In genomic region chr1:228280106-228280901, GRCh38 we compare ENCODE assay signal across 29 cellular contexts.
DNase-seq lines count a peak whose midpoint lies in the region; ATAC-seq, FAIRE-seq and TF ChIP-seq lines count a peak whose summit lies in the region.
"Had no signal": no experiment of that assay in that cellular context is flagged by ENCODE, and none has a peak within 500 bp of the region (broad histone marks: within the 10 kb centered on the region; RNA-seq: fewer than 3 reads in every experiment).

No MANE protein-coding gene starts in this region.

- H3K4me2 ChIP-seq in HepG2 (ENCODE audit: low read depth, low read length) = no peak overlapping the region
- H3K4me2 ChIP-seq in mammary epithelial cell (ENCODE audit: insufficient read depth, low read depth, low read length) = no peak overlapping the region
- H3K4me2 ChIP-seq: GM23338 had no signal

- no peak overlapping the region for H3K4me3 ChIP-seq in HepG2 (replicated peaks in 1 of 3; ENCODE audit: insufficient read depth in 1 of 3, low read depth in 2 of 3, low read length in 3 of 3)
- no peak overlapping the region for H3K4me3 ChIP-seq in spleen
- no peak overlapping the region for H3K4me3 ChIP-seq in mammary epithelial cell (replicated peaks in 1 of 3; ENCODE audit: insufficient read depth in 1 of 3, low read depth in 2 of 3, low read length in 3 of 3)
- H3K4me3 ChIP-seq: GM23338, MG63, sigmoid colon, SK-N-MC, thyroid gland had no signal

- no peak overlapping the region for H3K4me3 Mint-ChIP-seq in activated B cell treated with CpG ODN at 0.5 μM for 24 hours
- H3K4me3 Mint-ChIP-seq: activated CD4-positive, alpha-beta T cell treated with anti-CD3 and anti-CD28 coated beads, Interleukin-2, amount 10 ng/mL, durations not matched to agents 24 days and 14 days; activated naive CD8-positive, alpha-beta T cell treated with anti-CD3 and anti-CD28 coated beads, Interleukin-2, amount 10 ng/mL, durations not matched to agents 7 days and 5 days; CD4-positive, alpha-beta memory T cell; GM23338; T-helper 1 cell treated with Interleukin-12 subunit alpha and Interleukin-12 subunit beta and Interleukin-4 antibody, amounts not matched to agents 30 μg/mL and 1 μg/mL, for 36 hours had no signal

- H3K4me1 Mint-ChIP-seq in activated B cell treated with CpG ODN at 0.5 μM for 24 hours = peaks cover 3% of the 10 kb centered on the region
- H3K4me1 Mint-ChIP-seq: activated CD4-positive, alpha-beta T cell treated with anti-CD3 and anti-CD28 coated beads, Interleukin-2, amount 10 ng/mL, durations not matched to agents 24 days and 14 days; CD4-positive, alpha-beta memory T cell; GM23338 had no signal

- DNase-seq in activated CD8-positive, alpha-beta memory T cell treated with anti-CD3 and anti-CD28 coated beads for 24 hours = peak; percentile 50
- DNase-seq in activated CD8-positive, alpha-beta memory T cell treated with anti-CD3 and anti-CD28 coated beads, Interleukin-2, amount 50 U/mL, for 4 hours = no peak
- DNase-seq in activated B cell treated with CpG ODN at 0.5 μM for 24 hours = peak; percentile 12
- no peak for DNase-seq in HepG2 (ENCODE audit: low spot score)
- peak; percentile 75 for DNase-seq in spleen
- DNase-seq in NOMO-1 treated with dmso at 0.1 percent for 144 hours (lab: John Stamatoyannopoulos, UW; ENCODE audit: unreplicated experiment) = no peak
- DNase-seq in mammary epithelial cell = no peak
- DNase-seq: 8988T; activated CD4-positive, alpha-beta T cell treated with anti-CD3 and anti-CD28 coated beads, Interleukin-2, amount 10 ng/mL, durations not matched to agents 24 days and 14 days; activated naive CD8-positive, alpha-beta T cell treated with anti-CD3 and anti-CD28 coated beads, Interleukin-2, amount 10 ng/mL, durations not matched to agents 7 days and 5 days; CD4-positive, alpha-beta memory T cell; cerebellar nuclear complex; DMS153; KBM-7; MG63; midbrain; NCI-H1436; NCI-H510A treated with DMSO at 0.1 percent for 48 hours; NK-92 treated with Interleukin-12 subunit alpha and Interleukin-12 subunit beta, amount 100 ng/mL, for 24 hours; sigmoid colon; stimulated activated CD4-positive, alpha-beta T cell treated with anti-CD3 and anti-CD28 coated beads, Interleukin-15, amount 100 ng/mL, for 24 hours; stimulated activated naive CD8-positive, alpha-beta T cell treated with anti-CD3 and anti-CD28 coated beads, Interleukin-15, Interleukin-2, amounts not matched to agents 100 U/mL and 50 U/mL, for 24 hours; thyroid gland had no signal

- FAIRE-seq in HepG2 (lab: Jason Lieb, UNC) = no peak

- H3K4me1 ChIP-seq in HepG2 (ENCODE audit: insufficient read depth, low read length) (peaks cover 23% of the 10 kb centered on the region; the same call in 1 of the 2 replicates), spleen (peaks cover 4 to 31% (median 16%) of the 10 kb centered on the region in 6 donors), mammary epithelial cell (ENCODE audit: insufficient read depth, low read length) (peaks cover 7% of the 10 kb centered on the region)
- H3K4me1 ChIP-seq: parathyroid adenoma had no signal

- TF ChIP-seq RAD21 in HepG2 (CRISPR knock-in tag; IDR thresholded peaks at IDR 0.05) = no peak

- no peak overlapping the region for H3K27ac ChIP-seq in HepG2 (ENCODE audit: extremely low read length, insufficient read depth, low read length)
- H3K27ac ChIP-seq in spleen = no peak overlapping the region
- no peak overlapping the region for H3K27ac ChIP-seq in mammary epithelial cell (ENCODE audit: insufficient read depth, low read depth, low read length)
- H3K27ac ChIP-seq: epithelial cell of prostate, parathyroid adenoma, sigmoid colon, SK-N-MC, thyroid gland had no signal

- no peak for TF ChIP-seq EP300 in HepG2 (IDR thresholded peaks at IDR 0.05; ENCODE audit: low read depth in 2 of 2, low read length in 2 of 2)
- no peak for TF ChIP-seq EP300 in HepG2 (CRISPR knock-in tag; IDR thresholded peaks at IDR 0.05; ENCODE audit: borderline replicate concordance)

- H3K79me2 ChIP-seq in HepG2 (ENCODE audit: insufficient read depth, low read length) = no peaks in the 10 kb centered on the region
- H3K79me2 ChIP-seq in mammary epithelial cell (ENCODE audit: insufficient read depth, low read length) = no peaks in the 10 kb centered on the region
- H3K79me2 ChIP-seq: parathyroid adenoma had no signal

- dilution Hi-C loops in mammary epithelial cell (cut with HindIII; ENCODE audit: low sequenced_read_pairs) = no loop called here

- H3K27me3 ChIP-seq in HepG2 (ENCODE audit: control insufficient read depth in 1 of 2, insufficient read depth in 2 of 2, low read length in 2 of 2) (peaks cover 6 to 52% of the 10 kb centered on the region in 2 experiments), spleen (replicated peaks in 1 of 7) (peaks cover 0 to 1% (median 0%) of the 10 kb centered on the region in 7 donors), mammary epithelial cell (ENCODE audit: insufficient read depth, low read length) (no peaks in the 10 kb centered on the region)
- H3K27me3 ChIP-seq: MG63, sigmoid colon, thyroid gland had no signal

- in situ Hi-C loops in HepG2 (cut with HindIII; ENCODE audit: extremely low pct_ligation_motif_present, low pct_unique_long_range_greater_than_20kb) = no loop called here
- in situ Hi-C loops in mammary epithelial cell (cut with MboI; ENCODE audit: low sequenced_read_pairs in 2 of 2) = no loop called here

- H4K20me1 ChIP-seq in HepG2 (ENCODE audit: insufficient read depth, low read length) (no peaks in the 10 kb centered on the region), mammary epithelial cell (ENCODE audit: insufficient read depth, low read length) (no peaks in the 10 kb centered on the region)

- 79% methylated on average over 9 of the region's 48 CpGs for WGBS in HepG2 (ENCODE audit: low lambda C conversion rate)
- 91 to 98% (median 95%) methylated on average over 30 to 48 of the region's 48 CpGs for WGBS in spleen, 5 donors
- 94% methylated on average over 43 of the region's 48 CpGs for WGBS in mammary epithelial cell (ENCODE audit: low coverage, missing lambda C conversion rate)

- CTCF ChIA-PET in activated B cell treated with CpG ODN at 0.5 μM for 24 hours (lab: Charles Lee) (no interaction called here), HepG2 (lab: Yijun Ruan, JAX; ENCODE audit: low intra/inter-chr PET ratio, low total read pairs) (no interaction called here), mammary epithelial cell (lab: Charles Lee; ENCODE audit: low non-redundant PET) (no interaction called here)

- H2AFZ ChIP-seq in HepG2 (ENCODE audit: low read length) = no peak overlapping the region
- no peak overlapping the region for H2AFZ ChIP-seq in mammary epithelial cell (ENCODE audit: low read depth, low read length)
- H2AFZ ChIP-seq: GM23338, parathyroid adenoma had no signal

- H3K27ac Mint-ChIP-seq in activated B cell treated with CpG ODN at 0.5 μM for 24 hours = no peak overlapping the region
- H3K27ac Mint-ChIP-seq: activated CD4-positive, alpha-beta T cell treated with anti-CD3 and anti-CD28 coated beads, Interleukin-2, amount 10 ng/mL, durations not matched to agents 24 days and 14 days; activated naive CD8-positive, alpha-beta T cell treated with anti-CD3 and anti-CD28 coated beads, Interleukin-2, amount 10 ng/mL, durations not matched to agents 7 days and 5 days; GM23338; T-helper 1 cell treated with Interleukin-12 subunit alpha and Interleukin-12 subunit beta and Interleukin-4 antibody, amounts not matched to agents 30 μg/mL and 1 μg/mL, for 36 hours had no signal

- TF ChIP-seq POLR2A in HepG2 (IDR thresholded peaks at IDR 0.05; ENCODE audit: insufficient read depth in 1 of 2, low read depth in 2 of 2, low read length in 2 of 2) = no peak
- no peak for TF ChIP-seq POLR2A in spleen (IDR thresholded peaks at IDR 0.05)

- peaks cover 11% of the 10 kb centered on the region for H3K36me3 Mint-ChIP-seq in activated B cell treated with CpG ODN at 0.5 μM for 24 hours (ENCODE audit: low read depth)
- H3K36me3 Mint-ChIP-seq: activated naive CD8-positive, alpha-beta T cell treated with anti-CD3 and anti-CD28 coated beads, Interleukin-2, amount 10 ng/mL, durations not matched to agents 7 days and 5 days had no signal

- intact Hi-C loops in activated B cell treated with CpG ODN at 0.5 μM for 24 hours (cut with micrococcal nuclease) = no loop called here
- intact Hi-C loops in HepG2 (cut with micrococcal nuclease; ENCODE audit: unreplicated experiment) = no loop called here
- intact Hi-C loops in spleen (cut with DNase I; ENCODE audit: low total_unique reads) = no loop called here
- intact Hi-C loops in mammary epithelial cell (cut with micrococcal nuclease) = no loop called here

- H3K9me3 ChIP-seq in HepG2 (ENCODE audit: low read length) (no peaks in the 10 kb centered on the region), spleen (no peaks in the 10 kb centered on the region), mammary epithelial cell (replicated peaks; ENCODE audit: insufficient read depth, low read length) (no peaks in the 10 kb centered on the region)
- H3K9me3 ChIP-seq: MG63, sigmoid colon, thyroid gland had no signal

- no peaks in the 10 kb centered on the region for H3K27me3 Mint-ChIP-seq in activated B cell treated with CpG ODN at 0.5 μM for 24 hours
- H3K27me3 Mint-ChIP-seq: activated CD4-positive, alpha-beta T cell treated with anti-CD3 and anti-CD28 coated beads, Interleukin-2, amount 10 ng/mL, durations not matched to agents 24 days and 14 days; activated naive CD8-positive, alpha-beta T cell treated with anti-CD3 and anti-CD28 coated beads, Interleukin-2, amount 10 ng/mL, durations not matched to agents 7 days and 5 days; CD4-positive, alpha-beta memory T cell had no signal

- POLR2A ChIA-PET in activated B cell treated with CpG ODN at 0.5 μM for 24 hours (lab: Charles Lee) = no interaction called here
- POLR2A ChIA-PET in HepG2 (lab: Yijun Ruan, JAX) = no interaction called here

- ATAC-seq in activated B cell treated with CpG ODN at 0.5 μM for 24 hours (ENCODE audit: low read depth) (no peak), HepG2 (no peak), HG03108 (IDR thresholded peaks at IDR 0.05; ENCODE audit: unreplicated experiment) (no peak)
- ATAC-seq: GM23338; stimulated activated naive CD8-positive, alpha-beta T cell treated with anti-CD3 and anti-CD28 coated beads, Interleukin-15, Interleukin-2, amounts not matched to agents 100 U/mL and 50 U/mL, for 24 hours had no signal

- no peaks in the 10 kb centered on the region for H3K9me3 Mint-ChIP-seq in activated B cell treated with CpG ODN at 0.5 μM for 24 hours
- H3K9me3 Mint-ChIP-seq: activated CD4-positive, alpha-beta T cell treated with anti-CD3 and anti-CD28 coated beads, Interleukin-2, amount 10 ng/mL, durations not matched to agents 24 days and 14 days; activated naive CD8-positive, alpha-beta T cell treated with anti-CD3 and anti-CD28 coated beads, Interleukin-2, amount 10 ng/mL, durations not matched to agents 7 days and 5 days; CD4-positive, alpha-beta memory T cell; GM23338; T-helper 1 cell treated with Interleukin-12 subunit alpha and Interleukin-12 subunit beta and Interleukin-4 antibody, amounts not matched to agents 30 μg/mL and 1 μg/mL, for 36 hours had no signal

- no peak overlapping the region for H3K9ac ChIP-seq in HepG2 (ENCODE audit: insufficient read depth, low read depth, low read length)
- H3K9ac ChIP-seq in mammary epithelial cell (ENCODE audit: insufficient read depth, low read length) = no peak overlapping the region
- H3K9ac ChIP-seq: parathyroid adenoma had no signal

- TF ChIP-seq CTCF in activated B cell treated with CpG ODN at 0.5 μM for 24 hours (IDR thresholded peaks at IDR 0.05) = no peak
- TF ChIP-seq CTCF in HepG2 (CRISPR knock-in tag; IDR thresholded peaks at IDR 0.05) = no peak
- TF ChIP-seq CTCF in spleen (IDR thresholded peaks at IDR 0.05 in 8 of 11, conservative IDR thresholded peaks at IDR 0.05 in 3 of 11) = no peak
- TF ChIP-seq CTCF in mammary epithelial cell (conservative IDR thresholded peaks at IDR 0.05 in 1 of 2, IDR thresholded peaks at IDR 0.05 in 1 of 2; ENCODE audit: extremely low read depth in 1 of 2, insufficient read depth in 1 of 2, low read depth in 1 of 2, low read length in 2 of 2) = no peak

- H3K36me3 ChIP-seq in HepG2 (replicated peaks in 1 of 2; ENCODE audit: control insufficient read depth in 1 of 2, insufficient read depth in 2 of 2, low read length in 2 of 2) (no peaks in the 10 kb centered on the region), spleen (peaks cover 0 to 68% (median 28%) of the 10 kb centered on the region in 6 donors), mammary epithelial cell (ENCODE audit: insufficient read depth, low read length) (no peaks in the 10 kb centered on the region)
- H3K36me3 ChIP-seq: MG63, thyroid gland had no signal

- BruUV-seq in HepG2 (replicated peaks; lab: Mats Ljungman, UMichigan) = no TSS peak
- no TSS peak for BruUV-seq in mammary epithelial cell (replicated peaks; lab: Mats Ljungman, UMichigan)

Comparison
In these comparisons a context has a peak if more than half of its experiments do, and no peak if none do; other contexts are left out.
1. DNase-seq: peak in activated CD8-positive, alpha-beta memory T cell treated with anti-CD3 and anti-CD28 coated beads for 24 hours (single experiment), activated B cell treated with CpG ODN at 0.5 μM for 24 hours (single experiment) and spleen (single experiment); none in activated CD8-positive, alpha-beta memory T cell treated with anti-CD3 and anti-CD28 coated beads, Interleukin-2, amount 50 U/mL, for 4 hours (single experiment), HepG2 (single experiment), NOMO-1 treated with dmso at 0.1 percent for 144 hours (single experiment) and mammary epithelial cell (single experiment).